ENCODE assay signal across 19 cellular contexts in the genomic region with DNA sequence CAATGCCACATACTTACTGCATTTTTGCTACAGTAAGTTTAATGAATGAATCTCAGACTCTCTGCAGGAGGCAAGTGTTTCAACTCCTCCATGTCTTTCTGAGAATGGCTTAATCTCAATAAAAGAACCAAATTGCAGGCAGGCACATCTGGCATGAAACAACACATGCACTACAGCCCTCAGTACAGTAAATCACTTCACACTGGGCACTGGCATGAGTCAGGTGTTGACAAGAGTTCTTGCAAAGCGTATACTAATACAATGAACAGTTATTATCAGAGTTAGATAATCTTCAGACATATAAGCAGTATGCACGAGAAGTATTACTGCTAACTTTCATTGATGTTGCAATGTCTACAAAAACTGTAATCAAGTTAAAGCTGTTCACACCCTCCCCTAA.
A peak's percentile ranks its signal among the peaks of the same experiment; 100 is the strongest.
DNase-seq lines count a peak whose midpoint lies in the region; ATAC-seq and TF ChIP-seq lines count a peak whose summit lies in the region.
"Had no signal": no experiment of that assay in that cellular context is flagged by ENCODE, and none has a peak within 500 bp of the region (broad histone marks: within the 10 kb centered on the region; RNA-seq: fewer than 3 reads in every experiment).

No MANE protein-coding gene starts in this region.

- no peaks in the 10 kb centered on the region for H3K27me3 ChIP-seq in SK-N-SH (ENCODE audit: insufficient read depth)
- no peaks in the 10 kb centered on the region for H3K27me3 ChIP-seq in SU-DHL-6 (ENCODE audit: low read length)
- H3K27me3 ChIP-seq: BLaER1 treated with 17β-estradiol and CSF1 and Interleukin-3, amounts not matched to agents 10 nM and 100 nM had no signal

- TF ChIP-seq EP300 in SK-N-SH (IDR thresholded peaks at IDR 0.05; ENCODE audit: borderline replicate concordance in 1 of 2, low read depth in 1 of 2, low read length in 1 of 2): no peak; a peak in 1 of 4 replicates

- no peak overlapping the region for H3K4me2 ChIP-seq in SK-N-SH
- no peak overlapping the region for H3K4me2 ChIP-seq in SU-DHL-6 (ENCODE audit: low read depth, low read length, poor library complexity, severe bottlenecking)
- H3K4me2 ChIP-seq: BLaER1 treated with 17β-estradiol and CSF1 and Interleukin-3, amounts not matched to agents 10 nM and 100 nM; GM23338 had no signal

- no peak for TF ChIP-seq CTCF in SK-N-SH (IDR thresholded peaks at IDR 0.05)
- TF ChIP-seq CTCF in SU-DHL-6 (IDR thresholded peaks at IDR 0.05; ENCODE audit: insufficient read depth, low read length, poor library complexity, severe bottlenecking): no peak

- H3K27ac ChIP-seq in SK-N-SH (ENCODE audit: low read depth in 2 of 2, low read length in 1 of 2): no peak overlapping the region
- no peak overlapping the region for H3K27ac ChIP-seq in SU-DHL-6 (ENCODE audit: low read depth, low read length)
- H3K27ac ChIP-seq: 22Rv1; BLaER1 treated with 17β-estradiol and CSF1 and Interleukin-3, amounts not matched to agents 10 nM and 100 nM had no signal

- DNase-seq in SK-N-SH: no peak
- peak; percentile 87 for DNase-seq in NCI-H69 (lab: John Stamatoyannopoulos, UW)
- no peak for DNase-seq in SIG-M5 (lab: John Stamatoyannopoulos, UW)
- DNase-seq: CD4-positive, alpha-beta T cell; CD8-positive, alpha-beta memory T cell; DMS 273 treated with DMSO at 0.1 percent for 48 hours; DMS79; EL; GF-D8; HFFc6 had no signal

- H3F3A ChIP-seq in SK-N-SH (replicated peaks; ENCODE audit: insufficient read depth) (peaks cover 7% of the 10 kb centered on the region), SU-DHL-6 (ENCODE audit: insufficient read depth) (no peaks in the 10 kb centered on the region)

- CTCF ChIA-PET in SK-N-SH (lab: Yijun Ruan, JAX): no interaction called here

- POLR2A ChIA-PET in SK-N-SH (lab: Yijun Ruan, JAX): no interaction called here

- H3K4me1 ChIP-seq in SK-N-SH (ENCODE audit: control insufficient read depth in 1 of 2, insufficient read depth in 2 of 2, low read depth in 1 of 2, low read length in 1 of 2): peaks cover 0 to 2% of the 10 kb centered on the region in 2 experiments; a peak in 1 of 4 replicates
- H3K4me1 ChIP-seq: HAP-1 had no signal

- H3K9me2 ChIP-seq in SK-N-SH (no peaks in the 10 kb centered on the region), SU-DHL-6 (replicated peaks; ENCODE audit: insufficient read depth, low read length) (no peaks in the 10 kb centered on the region)

- 48% methylated on average over 2 of the region's 2 CpGs for WGBS in SK-N-SH (ENCODE audit: low lambda C conversion rate)

- H3K9me3 ChIP-seq in SK-N-SH (no peaks in the 10 kb centered on the region), SU-DHL-6 (ENCODE audit: insufficient read depth, low read length) (no peaks in the 10 kb centered on the region)
- H3K9me3 ChIP-seq: BLaER1 treated with 17β-estradiol and CSF1 and Interleukin-3, amounts not matched to agents 10 nM and 100 nM; HAP-1 had no signal

- no peak overlapping the region for H3K9ac ChIP-seq in SK-N-SH
- H3K9ac ChIP-seq in SU-DHL-6 (ENCODE audit: low read length): no peak overlapping the region
- H3K9ac ChIP-seq: BLaER1 treated with 17β-estradiol and CSF1 and Interleukin-3, amounts not matched to agents 10 nM and 100 nM had no signal

- no peak for TF ChIP-seq RAD21 in SK-N-SH (IDR thresholded peaks at IDR 0.05; ENCODE audit: low read length)

- H4K20me1 ChIP-seq in SK-N-SH (ENCODE audit: insufficient read depth) (no peaks in the 10 kb centered on the region), SU-DHL-6 (ENCODE audit: low read depth, low read length) (no peaks in the 10 kb centered on the region)
- H4K20me1 ChIP-seq: BLaER1 treated with 17β-estradiol and CSF1 and Interleukin-3, amounts not matched to agents 10 nM and 100 nM had no signal

- ATAC-seq in SK-N-SH treated with all-trans-retinoic acid at 6 μM for 48 hours (no peak), GM21423 (IDR thresholded peaks at IDR 0.05; ENCODE audit: unreplicated experiment) (no peak), HG03280 (IDR thresholded peaks at IDR 0.05; ENCODE audit: unreplicated experiment) (no peak), HG02571 (IDR thresholded peaks at IDR 0.05; ENCODE audit: unreplicated experiment) (no peak)
- ATAC-seq: GM23338 had no signal

- H3K36me3 ChIP-seq in SK-N-SH (replicated peaks in 1 of 2; ENCODE audit: control insufficient read depth in 1 of 2, insufficient read depth in 2 of 2, low read length in 1 of 2) (no peaks in the 10 kb centered on the region), SU-DHL-6 (ENCODE audit: low read length) (no peaks in the 10 kb centered on the region)
- H3K36me3 ChIP-seq: BLaER1 treated with 17β-estradiol and CSF1 and Interleukin-3, amounts not matched to agents 10 nM and 100 nM; HAP-1 had no signal

- H3K79me2 ChIP-seq in SK-N-SH (ENCODE audit: insufficient read depth) (no peaks in the 10 kb centered on the region), SU-DHL-6 (ENCODE audit: insufficient read depth, low read length) (no peaks in the 10 kb centered on the region)

- H2AFZ ChIP-seq in SK-N-SH (ENCODE audit: low read depth) (no peak overlapping the region), SU-DHL-6 (ENCODE audit: low read depth, low read length, severe bottlenecking) (peak overlapping the region; percentile 45)
- H2AFZ ChIP-seq: GM23338 had no signal

- H3K4me3 ChIP-seq in SK-N-SH (ENCODE audit: low read depth in 2 of 2, low read length in 1 of 2): no peak overlapping the region
- H3K4me3 ChIP-seq in SU-DHL-6 (ENCODE audit: insufficient read depth, low read length, poor library complexity, severe bottlenecking): no peak overlapping the region
- H3K4me3 ChIP-seq: BLaER1 treated with 17β-estradiol and CSF1 and Interleukin-3, amounts not matched to agents 10 nM and 100 nM; GM23338; HAP-1 had no signal

TF ChIP-seq in SK-N-SH, 30 proteins besides CTCF, POLR2A, EP300 and RAD21:
- no peak for TF ChIP-seq USF2 (IDR thresholded peaks at IDR 0.05; ENCODE audit: borderline replicate concordance, low read depth, low read length)
- no peak for TF ChIP-seq EZH2phosphoT487 (IDR thresholded peaks at IDR 0.05; ENCODE audit: borderline replicate concordance, low read depth)
- TF ChIP-seq PBX3 (IDR thresholded peaks at IDR 0.05): no peak
- peak; percentile 40; the same call in 1 of the 2 replicates for TF ChIP-seq GATA2 (CRISPR knock-in tag; IDR thresholded peaks at IDR 0.05)

TF ChIP-seq in SK-N-SH treated with all-trans-retinoic acid at 6 μM for 48 hours, 23 proteins besides CTCF, POLR2A, EP300 and RAD21:
- no peak for TF ChIP-seq TCF4 (CRISPR knock-in tag; IDR thresholded peaks at IDR 0.05; ENCODE audit: borderline replicate concordance)
- no peak for TF ChIP-seq BACH2 (CRISPR knock-in tag; IDR thresholded peaks at IDR 0.05; ENCODE audit: borderline replicate concordance)
- no peak for TF ChIP-seq CSDC2 (CRISPR knock-in tag; IDR thresholded peaks at IDR 0.05)
- TF ChIP-seq ZNF8 (CRISPR knock-in tag; IDR thresholded peaks at IDR 0.05): no peak
- TF ChIP-seq SNAI2 (CRISPR knock-in tag; IDR thresholded peaks at IDR 0.05): no peak
- TF ChIP-seq ZFP3 (CRISPR knock-in tag; IDR thresholded peaks at IDR 0.05): no peak
- TF ChIP-seq TSHZ2 (CRISPR knock-in tag; IDR thresholded peaks at IDR 0.05): no peak
- no peak for TF ChIP-seq TOX (CRISPR knock-in tag; IDR thresholded peaks at IDR 0.05; ENCODE audit: borderline replicate concordance)
- TF ChIP-seq, protein P1, sequence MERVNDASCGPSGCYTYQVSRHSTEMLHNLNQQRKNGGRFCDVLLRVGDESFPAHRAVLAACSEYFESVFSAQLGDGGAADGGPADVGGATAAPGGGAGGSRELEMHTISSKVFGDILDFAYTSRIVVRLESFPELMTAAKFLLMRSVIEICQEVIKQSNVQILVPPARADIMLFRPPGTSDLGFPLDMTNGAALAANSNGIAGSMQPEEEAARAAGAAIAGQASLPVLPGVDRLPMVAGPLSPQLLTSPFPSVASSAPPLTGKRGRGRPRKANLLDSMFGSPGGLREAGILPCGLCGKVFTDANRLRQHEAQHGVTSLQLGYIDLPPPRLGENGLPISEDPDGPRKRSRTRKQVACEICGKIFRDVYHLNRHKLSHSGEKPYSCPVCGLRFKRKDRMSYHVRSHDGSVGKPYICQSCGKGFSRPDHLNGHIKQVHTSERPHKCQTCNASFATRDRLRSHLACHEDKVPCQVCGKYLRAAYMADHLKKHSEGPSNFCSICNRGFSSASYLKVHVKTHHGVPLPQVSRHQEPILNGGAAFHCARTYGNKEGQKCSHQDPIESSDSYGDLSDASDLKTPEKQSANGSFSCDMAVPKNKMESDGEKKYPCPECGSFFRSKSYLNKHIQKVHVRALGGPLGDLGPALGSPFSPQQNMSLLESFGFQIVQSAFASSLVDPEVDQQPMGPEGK (CRISPR knock-in tag; IDR thresholded peaks at IDR 0.05; ENCODE audit: borderline replicate concordance): no peak
- no peak for TF ChIP-seq RARB (CRISPR knock-in tag; IDR thresholded peaks at IDR 0.05)
- TF ChIP-seq ZNF565 (CRISPR knock-in tag; conservative IDR thresholded peaks at IDR 0.05; ENCODE audit: low read depth): no peak
- TF ChIP-seq ARNTL (CRISPR knock-in tag; IDR thresholded peaks at IDR 0.05; ENCODE audit: borderline replicate concordance, low read depth): no peak
TF ChIP-seq in SK-N-SH treated with all-trans-retinoic acid at 6 μM for 48 hours: peak in this region for 0.
